In the genomic region with DNA sequence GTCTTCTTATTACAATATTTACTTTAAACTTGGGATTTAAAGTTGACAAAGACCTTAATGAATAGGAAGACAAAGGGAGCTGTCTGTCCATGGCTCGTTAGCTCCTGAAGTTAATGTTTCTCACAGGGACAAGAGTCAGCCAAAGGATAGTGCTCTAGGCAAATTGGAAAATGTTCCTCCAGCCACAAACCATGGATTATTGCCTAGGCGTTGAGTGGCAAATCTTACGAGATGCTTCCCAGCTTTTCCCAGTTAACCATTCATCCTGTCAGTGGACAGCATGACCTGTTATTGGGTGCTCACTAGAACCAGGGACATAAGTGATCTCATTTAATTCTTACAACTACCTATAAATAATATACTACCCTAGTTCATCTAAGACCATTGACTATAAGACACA, we compare ENCODE assay signal across 15 cellular contexts. TPM values are rescaled to one million over a fixed set of nuclear protein-coding genes. Genes with fewer than 3 reads are reported as not detected.
DNase-seq lines count a peak whose midpoint lies in the region; ATAC-seq and TF ChIP-seq lines count a peak whose summit lies in the region.
"Had no signal": no experiment of that assay in that cellular context is flagged by ENCODE, and none has a peak within 500 bp of the region (broad histone marks: within the 10 kb centered on the region; RNA-seq: fewer than 3 reads in every experiment).

No MANE protein-coding gene starts in this region.

- peak overlapping the region; percentile 89; the same call in 1 of the 2 replicates for H3K4me2 ChIP-seq in PC-3 (ENCODE audit: low read length)

- H3K27me3 ChIP-seq in PC-3 (ENCODE audit: low read length) (no peaks in the 10 kb centered on the region), body of pancreas (no peaks in the 10 kb centered on the region)
- H3K27me3 ChIP-seq in CD8-positive, alpha-beta memory T cell (ENCODE audit: insufficient read depth, low read length, poor library complexity, severe bottlenecking): no peaks in the 10 kb centered on the region

- no peaks in the 10 kb centered on the region for H3K27me3 Mint-ChIP-seq in progenitor cell of endocrine pancreas
- H3K27me3 Mint-ChIP-seq in CD8-positive, alpha-beta memory T cell: no peaks in the 10 kb centered on the region
- H3K27me3 Mint-ChIP-seq: CD4-positive, alpha-beta memory T cell had no signal

- no peak overlapping the region for H3K4me3 ChIP-seq in PC-3 (ENCODE audit: low read length)
- no peak overlapping the region for H3K4me3 ChIP-seq in epithelial cell of proximal tubule (ENCODE audit: low read depth, low read length)
- no peak overlapping the region for H3K4me3 ChIP-seq in body of pancreas
- H3K4me3 ChIP-seq in CD8-positive, alpha-beta memory T cell (ENCODE audit: low read length): no peak overlapping the region
- H3K4me3 ChIP-seq: SK-N-MC had no signal

- ATAC-seq in PC-3 (no peak), body of pancreas (no peak)

- H3K9me2 ChIP-seq in PC-3 (replicated peaks; ENCODE audit: low read length): no peaks in the 10 kb centered on the region

- H3K4me1 ChIP-seq in PC-3 (ENCODE audit: insufficient read depth, low read length) (peaks cover 33% of the 10 kb centered on the region), body of pancreas (peaks cover 82% of the 10 kb centered on the region)
- H3K4me1 ChIP-seq in CD8-positive, alpha-beta memory T cell (ENCODE audit: insufficient read depth, low read length): peaks cover 32% of the 10 kb centered on the region

- peaks cover 50% of the 10 kb centered on the region for H3K4me1 Mint-ChIP-seq in progenitor cell of endocrine pancreas (ENCODE audit: low read depth)
- peaks cover 24 to 50% (median 37%) of the 10 kb centered on the region in 3 donors for H3K4me1 Mint-ChIP-seq in CD8-positive, alpha-beta memory T cell

- no TSS peak for BruUV-seq in PC-3 (replicated peaks; lab: Mats Ljungman, UMichigan)

- H3K27ac ChIP-seq in PC-3 (ENCODE audit: low read length) (no peak overlapping the region), body of pancreas (no peak overlapping the region)
- no peak overlapping the region for H3K27ac ChIP-seq in CD8-positive, alpha-beta memory T cell (ENCODE audit: low read depth, low read length)
- H3K27ac ChIP-seq: SK-N-MC had no signal

- peak overlapping the region; percentile 32 for H3K4me3 Mint-ChIP-seq in progenitor cell of endocrine pancreas (ENCODE audit: low read depth)
- peak overlapping the region in 1 of 7 donors; percentile 62 for H3K4me3 Mint-ChIP-seq in CD8-positive, alpha-beta memory T cell

- H3K27ac Mint-ChIP-seq in progenitor cell of endocrine pancreas: no peak overlapping the region
- H3K27ac Mint-ChIP-seq in CD8-positive, alpha-beta memory T cell: no peak overlapping the region

- in situ Hi-C loops in Caki2 (cut with HindIII; ENCODE audit: low pct_unique_long_range_greater_than_20kb, low sequenced_read_pairs): no loop called here

- H3K36me3 ChIP-seq in PC-3 (ENCODE audit: low read depth, low read length): no peaks in the 10 kb centered on the region
- H3K36me3 ChIP-seq in body of pancreas (replicated peaks in 1 of 2; ENCODE audit: insufficient read depth in 1 of 2, low read depth in 2 of 2): no peaks in the 10 kb centered on the region
- no peaks in the 10 kb centered on the region for H3K36me3 ChIP-seq in CD8-positive, alpha-beta memory T cell (ENCODE audit: insufficient read depth, low read length)

- 42 to 44% methylated on average over 3 of the region's 3 CpGs for WGBS in body of pancreas, 2 donors

- H2AFZ ChIP-seq in PC-3 (ENCODE audit: low read length): no peak overlapping the region

- CTCF ChIA-PET in PC-3 (lab: Charles Lee): no interaction called here
- CTCF ChIA-PET in CD8-positive, alpha-beta memory T cell (lab: Charles Lee): no interaction called here

- no peaks in the 10 kb centered on the region for H3F3A ChIP-seq in PC-3 (ENCODE audit: low read length, unreplicated experiment)

- no peak for TF ChIP-seq POLR2A in body of pancreas (IDR thresholded peaks at IDR 0.05)

- TF ChIP-seq CTCF in PC-3 (conservative IDR thresholded peaks at IDR 0.05; ENCODE audit: low read depth, low read length): no peak
- TF ChIP-seq CTCF in epithelial cell of proximal tubule (conservative IDR thresholded peaks at IDR 0.05; ENCODE audit: low read depth, low read length): no peak
- TF ChIP-seq CTCF in progenitor cell of endocrine pancreas (IDR thresholded peaks at IDR 0.05; ENCODE audit: unreplicated experiment): no peak
- no peak for TF ChIP-seq CTCF in body of pancreas (IDR thresholded peaks at IDR 0.05)

- H3K9me3 ChIP-seq in PC-3 (ENCODE audit: low read length): no peaks in the 10 kb centered on the region
- no peaks in the 10 kb centered on the region for H3K9me3 ChIP-seq in body of pancreas
- no peaks in the 10 kb centered on the region for H3K9me3 ChIP-seq in CD8-positive, alpha-beta memory T cell (ENCODE audit: low read length)

- peaks cover 84% of the 10 kb centered on the region for H3K79me2 ChIP-seq in PC-3 (ENCODE audit: low read length)

- no peak overlapping the region for H3K9ac ChIP-seq in PC-3 (ENCODE audit: low read length)

- DNase-seq in Caki2 (ENCODE audit: low read depth) (peak; percentile 53), PC-3 (no peak), epithelial cell of proximal tubule (ENCODE audit: low read depth) (peak; percentile 42), progenitor cell of endocrine pancreas (ENCODE audit: low spot score, unreplicated experiment) (no peak), H4 (ENCODE audit: low spot score) (no peak), body of pancreas (no peak)
- no peak for DNase-seq in CD8-positive, alpha-beta memory T cell
- DNase-seq: CD4-positive, alpha-beta memory T cell; NCI-H1105; NCI-H2081; NCI-H446 treated with DMSO at 0.1 percent for 48 hours; NCI-H748 treated with DMSO at 0.1 percent for 48 hours; NK-92 treated with Interleukin-12 subunit alpha and Interleukin-12 subunit beta, amount 100 ng/mL, for 24 hours; Right ventricle myocardium superior had no signal

- H3K9me3 Mint-ChIP-seq in progenitor cell of endocrine pancreas (ENCODE audit: low read depth): no peaks in the 10 kb centered on the region
- no peaks in the 10 kb centered on the region for H3K9me3 Mint-ChIP-seq in CD8-positive, alpha-beta memory T cell
- H3K9me3 Mint-ChIP-seq: CD4-positive, alpha-beta memory T cell had no signal

- POLR2A ChIA-PET in PC-3 (lab: Charles Lee; ENCODE audit: unreplicated experiment): no interaction called here
- POLR2A ChIA-PET in CD8-positive, alpha-beta memory T cell (lab: Charles Lee): interaction anchor here (0.5 kb wide), 1 partner anchor 259 kb away, joined by 3 read pairs; no protein-coding TSS in a partner anchor

- H3K36me3 Mint-ChIP-seq in progenitor cell of endocrine pancreas (ENCODE audit: insufficient read depth): no peaks in the 10 kb centered on the region
- H3K36me3 Mint-ChIP-seq in CD8-positive, alpha-beta memory T cell: peaks cover 0 to 11% (median 2%) of the 10 kb centered on the region in 3 donors

- intact Hi-C loops in PC-3 (cut with micrococcal nuclease) (no loop called here), body of pancreas (cut with DNase I) (no loop called here)

- H4K20me1 ChIP-seq in PC-3 (ENCODE audit: low read length): 0 out of 2 replicates have a peak, but pooled peaks cover 4% of the 10 kb centered on the region

RNA-seq across cellular contexts. Expression of gene TEX2, which starts 3.6 kb away (rescaled TPM):
- 8.5 and 11.5 TPM in 2 replicates for total RNA-seq in Caki2 (2014; rRNA removed; shearing (Covaris generic); ENCODE audit: low replicate concordance)
- total RNA-seq in PC-3 (2014; rRNA removed) (44.2 and 50.5 TPM in 2 replicates), epithelial cell of proximal tubule (11.0 and 11.6 TPM in 2 replicates), progenitor cell of endocrine pancreas (30.2 and 31.5 TPM in 2 replicates), body of pancreas (10 to 100 TPM; 36.1 to 82.1 TPM)
- total RNA-seq in H4 (2014; rRNA removed; shearing (Covaris generic)): 11.1 and 11.7 TPM in 2 replicates
- total RNA-seq in CD8-positive, alpha-beta memory T cell: 10 to 100 TPM; 21.9 to 22.0 TPM
- 6.5 TPM for polyA plus RNA-seq in CD8-positive, alpha-beta memory T cell

Comparison
In these comparisons a context has a peak if more than half of its experiments do, and no peak if none do; other contexts are left out.
1. DNase-seq: peak in Caki2 (single experiment) and epithelial cell of proximal tubule (single experiment); none in PC-3 (single experiment), progenitor cell of endocrine pancreas (single experiment), H4 (single experiment), body of pancreas (0 of 4) and CD8-positive, alpha-beta memory T cell (0 of 5).